In genomic region chrX:57121162-57121741, GRCh38 we compare ENCODE assay signal across 8 cellular contexts. TPM values are rescaled to one million over a fixed set of nuclear protein-coding genes. Genes with fewer than 3 reads are reported as not detected.
DNase-seq lines count a peak whose midpoint lies in the region; ATAC-seq and TF ChIP-seq lines count a peak whose summit lies in the region.

TSS of gene SPIN2B (minus strand) at chrX:57121548.

- peak within 1 kb of the TSS; percentile 73 for H3K4me2 ChIP-seq in OCI-LY7 (ENCODE audit: low read length)

- peak within 1 kb of the TSS; percentile 74 for H2AFZ ChIP-seq in OCI-LY7 (ENCODE audit: low read length)

- H3K9me2 ChIP-seq in OCI-LY7 (ENCODE audit: insufficient read depth, low read length) = no peaks in the 10 kb centered on the region

- H3K4me3 ChIP-seq in OCI-LY7 (ENCODE audit: low read depth, low read length, poor library complexity, severe bottlenecking) = peak within 1 kb of the TSS; percentile 72
- H3K4me3 ChIP-seq in mucosa of rectum (ENCODE audit: low read length in 2 of 2) = peak within 1 kb of the TSS; percentile 82 to 93

- H3K27ac ChIP-seq in OCI-LY7 (ENCODE audit: low read depth, low read length, poor library complexity, severe bottlenecking) (no peak within 1 kb of the TSS), mucosa of rectum (ENCODE audit: low read depth in 2 of 2, low read length in 2 of 2) (peak within 1 kb of the TSS; percentile 75 to 80)

- peaks cover 6% of the 10 kb centered on the region; the same call in 1 of the 2 replicates for H3K79me2 ChIP-seq in OCI-LY7 (ENCODE audit: insufficient read depth, low read depth, low read length)

- no peaks in the 10 kb centered on the region for H3K27me3 ChIP-seq in mucosa of rectum (ENCODE audit: control insufficient read depth in 2 of 2, insufficient read depth in 2 of 2, low read length in 2 of 2)

- H4K20me1 ChIP-seq in OCI-LY7 (ENCODE audit: insufficient read depth, low read length) = no peaks in the 10 kb centered on the region

- intact Hi-C loops in OCI-LY7 (cut with micrococcal nuclease; ENCODE audit: unreplicated experiment) = no loop called here

- TF ChIP-seq CTCF in OCI-LY7 (conservative IDR thresholded peaks at IDR 0.05; ENCODE audit: low read length) = no peak

- CTCF ChIA-PET in OCI-LY7 (lab: Charles Lee; ENCODE audit: unreplicated experiment) = no interaction called here

- POLR2A ChIA-PET in OCI-LY7 (lab: Charles Lee) = no interaction called here

- peak; percentile 87 for TF ChIP-seq POLR2A in erythroblast (IDR thresholded peaks at IDR 0.05; ENCODE audit: low read length)

- ATAC-seq in GM21390 (IDR thresholded peaks at IDR 0.05; ENCODE audit: unreplicated experiment) = peak; percentile 99

- peak within 1 kb of the TSS; percentile 74 to 85 for H3K9ac ChIP-seq in mucosa of rectum (ENCODE audit: low read depth in 1 of 2, low read length in 2 of 2)

- BruUV-seq in OCI-LY7 (replicated peaks; lab: Mats Ljungman, UMichigan) = no TSS peak

- H3K4me1 ChIP-seq in OCI-LY7 (ENCODE audit: insufficient read depth, low read length, poor library complexity, severe bottlenecking) = peaks cover 6% of the 10 kb centered on the region
- H3K4me1 ChIP-seq in mucosa of rectum (ENCODE audit: control insufficient read depth in 2 of 2, insufficient read depth in 2 of 2, low read length in 2 of 2) = no peaks in the 10 kb centered on the region

- H3K9me3 ChIP-seq in OCI-LY7 (ENCODE audit: low read length) (no peaks in the 10 kb centered on the region), mucosa of rectum (ENCODE audit: control insufficient read depth in 2 of 2, low read length in 2 of 2) (no peaks in the 10 kb centered on the region)

- DNase-seq in Caki2 (ENCODE audit: low read depth) (peak; percentile 84), HUDEP-2 (lab: John Stamatoyannopoulos, UW; ENCODE audit: unreplicated experiment in 76 of 76) (peak; percentile 2 to 84 (median 66)), OCI-LY7 (ENCODE audit: low spot score) (peak; percentile 80), activated T-cell treated with anti-CD3 and anti-CD28 coated beads for 1 hour (ENCODE audit: low read depth) (peak; percentile 62), erythroblast (lab: John Stamatoyannopoulos, UW) (peak; percentile 81 to 86)
- DNase-seq in stimulated activated CD8-positive, alpha-beta memory T cell treated with anti-CD3 and anti-CD28 coated beads, Interleukin-4, amount 100 ng/mL, for 48 hours = peak; percentile 82

- in situ Hi-C loops in Caki2 (cut with HindIII; ENCODE audit: low pct_unique_long_range_greater_than_20kb, low sequenced_read_pairs) = no loop called here

- H3K36me3 ChIP-seq in OCI-LY7 (ENCODE audit: insufficient read depth, low read length) = no peaks in the 10 kb centered on the region
- H3K36me3 ChIP-seq in mucosa of rectum (ENCODE audit: control insufficient read depth in 2 of 2, insufficient read depth in 2 of 2, low read length in 2 of 2) = no peaks in the 10 kb centered on the region

RNA-seq across cellular contexts. Expression of gene SPIN2B, which starts in this region (rescaled TPM):
- 5.4 and 23.0 TPM in 2 replicates for total RNA-seq in Caki2 (2014; rRNA removed; shearing (Covaris generic); ENCODE audit: low replicate concordance)
- total RNA-seq in OCI-LY7 (2014; rRNA removed; shearing (Covaris generic)) = 8.1 and 14.2 TPM in 2 replicates
- total RNA-seq in OCI-LY7 (2022) = 12.4 and 14.3 TPM in 2 replicates
